28 cellular contexts compared by ENCODE assay signal in genomic region chr2:192696857-192697256, GRCh38.
"Had no signal": no experiment of that assay in that cellular context is flagged by ENCODE, and none has a peak within 500 bp of the region (broad histone marks: within the 10 kb centered on the region; RNA-seq: fewer than 3 reads in every experiment).

No MANE protein-coding gene starts in this region.

- H3K4me1 ChIP-seq: foreskin keratinocyte, neural progenitor cell, tibial nerve had no signal

- H3K27ac ChIP-seq: foreskin keratinocyte, hepatocyte, neural progenitor cell, tibial nerve, VCaP had no signal

- DNase-seq: activated CD4-positive, alpha-beta memory T cell treated with anti-CD3 and anti-CD28 coated beads, Interleukin-2, amount 10 ng/mL, durations not matched to agents 7 days and 5 days; activated CD4-positive, alpha-beta T cell treated with anti-CD3 and anti-CD28 coated beads, Interleukin-2, amount 10 ng/mL, durations not matched to agents 24 days and 14 days; activated gamma-delta T cell; activated naive CD4-positive, alpha-beta T cell treated with anti-CD3 and anti-CD28 coated beads, Interleukin-2, amount 50 U/mL, for 16 hours; activated naive CD8-positive, alpha-beta T cell treated with anti-CD3 and anti-CD28 coated beads, Interleukin-2, amount 50 U/mL, for 24 hours; activated T-cell treated with anti-CD3 and anti-CD28 coated beads, Interleukin-2, amount 50 U/mL, for 72 hours; anterior cingulate cortex; effector CD8-positive, alpha-beta T cell; erythroblast; foreskin keratinocyte; kidney glomerular epithelial cell; left ventricle myocardium superior; mammary epithelial cell; naive thymus-derived CD8-positive, alpha-beta T cell; posterior cingulate gyrus; small intestine; stimulated activated CD4-positive, alpha-beta T cell treated with anti-CD3 and anti-CD28 coated beads, Interleukin-2, amount 100 ng/mL, for 24 hours; stimulated activated naive CD8-positive, alpha-beta T cell treated with anti-CD3 and anti-CD28 coated beads, Interleukin-15, amount 100 ng/mL, for 72 hours had no signal

- H3K9me3 Mint-ChIP-seq: activated CD4-positive, alpha-beta T cell treated with anti-CD3 and anti-CD28 coated beads, Interleukin-2, amount 10 ng/mL, durations not matched to agents 24 days and 14 days; activated naive CD8-positive, alpha-beta T cell treated with anti-CD3 and anti-CD28 coated beads, Interleukin-2, amount 50 U/mL, for 24 hours; activated T-cell treated with anti-CD3 and anti-CD28 coated beads, Interleukin-2, amount 50 U/mL, for 72 hours; dendritic cell treated with granulocyte-macrophage colony-stimulating factor and Interleukin-4, amounts not matched to agents 40 ng/mL and 50 ng/mL, for 4 days; neural progenitor cell; stimulated activated effector memory CD8-positive, alpha-beta T cell treated with anti-CD3 and anti-CD28 coated beads, Interleukin-12 subunit alpha, Interleukin-12 subunit beta, amount 100 ng/mL, for 72 hours; stimulated activated naive CD8-positive, alpha-beta T cell treated with anti-CD3 and anti-CD28 coated beads, Interleukin-15, amount 100 ng/mL, for 72 hours had no signal

- H3K79me2 ChIP-seq: hepatocyte had no signal

- H3K27me3 ChIP-seq: foreskin keratinocyte, hepatocyte, neural progenitor cell, tibial nerve had no signal

- H3K27me3 Mint-ChIP-seq: activated CD4-positive, alpha-beta memory T cell treated with anti-CD3 and anti-CD28 coated beads, Interleukin-2, amount 10 ng/mL, durations not matched to agents 7 days and 5 days; activated CD4-positive, alpha-beta T cell treated with anti-CD3 and anti-CD28 coated beads, Interleukin-2, amount 10 ng/mL, durations not matched to agents 24 days and 14 days; activated naive CD8-positive, alpha-beta T cell treated with anti-CD3 and anti-CD28 coated beads, Interleukin-2, amount 50 U/mL, for 24 hours; brain; dendritic cell treated with granulocyte-macrophage colony-stimulating factor and Interleukin-4, amounts not matched to agents 40 ng/mL and 50 ng/mL, for 4 days; naive thymus-derived CD8-positive, alpha-beta T cell; stimulated activated naive CD8-positive, alpha-beta T cell treated with anti-CD3 and anti-CD28 coated beads, Interleukin-15, amount 100 ng/mL, for 72 hours had no signal

- H3K4me3 ChIP-seq: hepatocyte, neural progenitor cell, tibial nerve had no signal

- H3K4me3 Mint-ChIP-seq: activated CD4-positive, alpha-beta memory T cell treated with anti-CD3 and anti-CD28 coated beads, Interleukin-2, amount 10 ng/mL, durations not matched to agents 7 days and 5 days; activated CD4-positive, alpha-beta T cell treated with anti-CD3 and anti-CD28 coated beads, Interleukin-2, amount 10 ng/mL, durations not matched to agents 24 days and 14 days; activated naive CD8-positive, alpha-beta T cell treated with anti-CD3 and anti-CD28 coated beads, Interleukin-2, amount 50 U/mL, for 24 hours; activated T-cell treated with anti-CD3 and anti-CD28 coated beads, Interleukin-2, amount 50 U/mL, for 72 hours; brain; dendritic cell treated with granulocyte-macrophage colony-stimulating factor and Interleukin-4, amounts not matched to agents 40 ng/mL and 50 ng/mL, for 4 days; mesothelial cell of epicardium; naive thymus-derived CD8-positive, alpha-beta T cell; neural progenitor cell; stimulated activated effector memory CD8-positive, alpha-beta T cell treated with anti-CD3 and anti-CD28 coated beads, Interleukin-12 subunit alpha, Interleukin-12 subunit beta, amount 100 ng/mL, for 72 hours; stimulated activated naive CD8-positive, alpha-beta T cell treated with anti-CD3 and anti-CD28 coated beads, Interleukin-15, amount 100 ng/mL, for 72 hours had no signal

- H2AFZ ChIP-seq: hepatocyte, neural progenitor cell had no signal

- H3K4me1 Mint-ChIP-seq: activated CD4-positive, alpha-beta memory T cell treated with anti-CD3 and anti-CD28 coated beads, Interleukin-2, amount 10 ng/mL, durations not matched to agents 7 days and 5 days; activated CD4-positive, alpha-beta T cell treated with anti-CD3 and anti-CD28 coated beads, Interleukin-2, amount 10 ng/mL, durations not matched to agents 24 days and 14 days; activated naive CD8-positive, alpha-beta T cell treated with anti-CD3 and anti-CD28 coated beads, Interleukin-2, amount 50 U/mL, for 24 hours; brain; mesothelial cell of epicardium; naive thymus-derived CD8-positive, alpha-beta T cell; neural progenitor cell; stimulated activated effector memory CD8-positive, alpha-beta T cell treated with anti-CD3 and anti-CD28 coated beads, Interleukin-12 subunit alpha, Interleukin-12 subunit beta, amount 100 ng/mL, for 72 hours; stimulated activated naive CD8-positive, alpha-beta T cell treated with anti-CD3 and anti-CD28 coated beads, Interleukin-15, amount 100 ng/mL, for 72 hours had no signal

- H3K36me3 ChIP-seq: neural progenitor cell, tibial nerve had no signal

- ATAC-seq: activated CD4-positive, CD25-positive, alpha-beta regulatory T cell treated with anti-CD3 and anti-CD28 coated beads, Interleukin-2, amount 50 U/mL, for 24 hours; activated naive CD8-positive, alpha-beta T cell treated with anti-CD3 and anti-CD28 coated beads, Interleukin-2, amount 50 U/mL, for 24 hours; activated T-cell treated with anti-CD3 and anti-CD28 coated beads, Interleukin-2, amount 50 U/mL, for 72 hours; foreskin keratinocyte; left ventricle myocardium superior; naive thymus-derived CD8-positive, alpha-beta T cell; sciatic nerve; stimulated activated effector memory CD8-positive, alpha-beta T cell treated with anti-CD3 and anti-CD28 coated beads, Interleukin-12 subunit alpha, Interleukin-12 subunit beta, amount 100 ng/mL, for 72 hours; stimulated activated naive CD8-positive, alpha-beta T cell treated with anti-CD3 and anti-CD28 coated beads, Interleukin-15, amount 100 ng/mL, for 72 hours had no signal

- H3K27ac Mint-ChIP-seq: activated CD4-positive, alpha-beta memory T cell treated with anti-CD3 and anti-CD28 coated beads, Interleukin-2, amount 10 ng/mL, durations not matched to agents 7 days and 5 days; activated CD4-positive, alpha-beta T cell treated with anti-CD3 and anti-CD28 coated beads, Interleukin-2, amount 10 ng/mL, durations not matched to agents 24 days and 14 days; activated naive CD8-positive, alpha-beta T cell treated with anti-CD3 and anti-CD28 coated beads, Interleukin-2, amount 50 U/mL, for 24 hours; activated T-cell treated with anti-CD3 and anti-CD28 coated beads, Interleukin-2, amount 50 U/mL, for 72 hours; brain; dendritic cell treated with granulocyte-macrophage colony-stimulating factor and Interleukin-4, amounts not matched to agents 40 ng/mL and 50 ng/mL, for 4 days; mesothelial cell of epicardium; naive thymus-derived CD8-positive, alpha-beta T cell; neural progenitor cell; stimulated activated effector memory CD8-positive, alpha-beta T cell treated with anti-CD3 and anti-CD28 coated beads, Interleukin-12 subunit alpha, Interleukin-12 subunit beta, amount 100 ng/mL, for 72 hours; stimulated activated naive CD8-positive, alpha-beta T cell treated with anti-CD3 and anti-CD28 coated beads, Interleukin-15, amount 100 ng/mL, for 72 hours had no signal

- H3K9ac ChIP-seq: neural progenitor cell had no signal

- H3K36me3 Mint-ChIP-seq: brain; mesothelial cell of epicardium; naive thymus-derived CD8-positive, alpha-beta T cell; neural progenitor cell; stimulated activated effector memory CD8-positive, alpha-beta T cell treated with anti-CD3 and anti-CD28 coated beads, Interleukin-12 subunit alpha, Interleukin-12 subunit beta, amount 100 ng/mL, for 72 hours had no signal

- H3K9me3 ChIP-seq: tibial nerve had no signal

- H3K4me2 ChIP-seq: hepatocyte, neural progenitor cell had no signal
